ENCODE assay signal across 23 cellular contexts in genomic region chr14:90137807-90138206, GRCh38.
DNase-seq lines count a peak whose midpoint lies in the region; ATAC-seq and TF ChIP-seq lines count a peak whose summit lies in the region.
"Had no signal": no experiment of that assay in that cellular context is flagged by ENCODE, and none has a peak within 500 bp of the region (broad histone marks: within the 10 kb centered on the region; RNA-seq: fewer than 3 reads in every experiment).

No MANE protein-coding gene starts in this region.

- no TSS peak for BruUV-seq in PC-3 (replicated peaks; lab: Mats Ljungman, UMichigan)

- POLR2A ChIA-PET in SK-N-SH (lab: Yijun Ruan, JAX): no interaction called here
- POLR2A ChIA-PET in PC-3 (lab: Charles Lee; ENCODE audit: unreplicated experiment): no interaction called here

- H3K27me3 ChIP-seq in SK-N-SH (ENCODE audit: insufficient read depth) (no peaks in the 10 kb centered on the region), PC-3 (ENCODE audit: low read length) (no peaks in the 10 kb centered on the region), brain microvascular endothelial cell (replicated peaks) (no peaks in the 10 kb centered on the region), mesenchymal stem cell (ENCODE audit: control insufficient read depth in 1 of 2, insufficient read depth in 1 of 2, low read length in 2 of 2) (peaks cover 0 to 7% of the 10 kb centered on the region in 2 experiments)
- H3K27me3 ChIP-seq: MG63 had no signal

- H3K4me1 ChIP-seq in SK-N-SH (ENCODE audit: control insufficient read depth in 1 of 2, insufficient read depth in 2 of 2, low read depth in 1 of 2, low read length in 1 of 2) (peaks cover 0 to 6% of the 10 kb centered on the region in 2 experiments; a peak in 1 of 4 replicates), PC-3 (ENCODE audit: insufficient read depth, low read length) (peaks cover 29% of the 10 kb centered on the region), mesenchymal stem cell (ENCODE audit: control insufficient read depth, insufficient read depth, low read depth, low read length) (peaks cover 3% of the 10 kb centered on the region)

- H3K4me2 ChIP-seq in SK-N-SH (no peak overlapping the region), PC-3 (ENCODE audit: low read length) (no peak overlapping the region), mesenchymal stem cell (ENCODE audit: low read length, poor library complexity, severe bottlenecking) (no peak overlapping the region)
- H3K4me2 ChIP-seq: GM23338 had no signal

- H2AFZ ChIP-seq in SK-N-SH (ENCODE audit: low read depth): no peak overlapping the region
- no peak overlapping the region for H2AFZ ChIP-seq in PC-3 (ENCODE audit: low read length)
- no peak overlapping the region for H2AFZ ChIP-seq in mesenchymal stem cell (ENCODE audit: low read depth, low read length)
- H2AFZ ChIP-seq: GM23338 had no signal

- H3K23ac ChIP-seq in mesenchymal stem cell (ENCODE audit: low read length in 2 of 2): no peak overlapping the region

- CTCF ChIA-PET in SK-N-SH (lab: Yijun Ruan, JAX) (interaction anchor here (1.0 kb wide), 1 partner anchor 12 kb away, joined by 3 read pairs; no protein-coding TSS in a partner anchor), PC-3 (lab: Charles Lee) (no interaction called here)

- H4K20me1 ChIP-seq in SK-N-SH (ENCODE audit: insufficient read depth) (no peaks in the 10 kb centered on the region), PC-3 (ENCODE audit: low read length) (no peaks in the 10 kb centered on the region)

- H3K36me3 ChIP-seq in SK-N-SH (replicated peaks in 1 of 2; ENCODE audit: control insufficient read depth in 1 of 2, insufficient read depth in 2 of 2, low read length in 1 of 2): no peaks in the 10 kb centered on the region
- H3K36me3 ChIP-seq in PC-3 (ENCODE audit: low read depth, low read length): no peaks in the 10 kb centered on the region
- no peaks in the 10 kb centered on the region for H3K36me3 ChIP-seq in brain microvascular endothelial cell (replicated peaks)
- H3K36me3 ChIP-seq in mesenchymal stem cell (ENCODE audit: control insufficient read depth in 1 of 2, insufficient read depth in 2 of 2, low read depth in 1 of 2, low read length in 2 of 2): no peaks in the 10 kb centered on the region
- H3K36me3 ChIP-seq: MG63 had no signal

- no peaks in the 10 kb centered on the region for H3K79me1 ChIP-seq in mesenchymal stem cell (replicated peaks; ENCODE audit: low read length, poor library complexity, severe bottlenecking)

- ATAC-seq in SK-N-SH treated with all-trans-retinoic acid at 6 μM for 48 hours (no peak), PC-3 (no peak)
- ATAC-seq: GM23338 had no signal

- H3K9me3 ChIP-seq in SK-N-SH (no peaks in the 10 kb centered on the region), PC-3 (ENCODE audit: low read length) (no peaks in the 10 kb centered on the region), mesenchymal stem cell (ENCODE audit: control insufficient read depth, low read length) (no peaks in the 10 kb centered on the region)
- H3K9me3 ChIP-seq: MG63 had no signal

- H2BK120ac ChIP-seq in mesenchymal stem cell (ENCODE audit: low read depth, low read length): no peak overlapping the region

- no peak for DNase-seq in SK-N-SH
- DNase-seq in PC-3: peak; percentile 23
- DNase-seq in brain microvascular endothelial cell: peak; percentile 63
- DNase-seq in mesenchymal stem cell: peak; percentile 1
- no peak for DNase-seq in SHP77 treated with DMSO at 0.1 percent for 48 hours (lab: John Stamatoyannopoulos, UW)
- DNase-seq in NCI-H345 (lab: John Stamatoyannopoulos, UW): no peak
- no peak for DNase-seq in NCI-H146 (lab: John Stamatoyannopoulos, UW)
- DNase-seq: DMS79 treated with DMSO at 0.1 percent for 48 hours, GDM1, Karpas-422, MG63, NCI-H1092, NCI-H1436 treated with DMSO at 0.1 percent for 48 hours, NCI-H2029 treated with DMSO at 0.1 percent for 48 hours, NCI-H2171 treated with DMSO at 0.1 percent for 48 hours, NCI-H510A treated with DMSO at 0.1 percent for 48 hours, NCI-H82, OCI-M1, SW 1271 had no signal

- H4K8ac ChIP-seq in mesenchymal stem cell (ENCODE audit: low read length): no peak overlapping the region

- H3K27ac ChIP-seq in SK-N-SH (ENCODE audit: low read depth in 2 of 2, low read length in 1 of 2): no peak overlapping the region
- no peak overlapping the region for H3K27ac ChIP-seq in PC-3 (ENCODE audit: low read length)
- H3K27ac ChIP-seq in brain microvascular endothelial cell: no peak overlapping the region
- H3K27ac ChIP-seq in mesenchymal stem cell (ENCODE audit: low read length, poor library complexity, severe bottlenecking): no peak overlapping the region
- H3K27ac ChIP-seq: 22Rv1, RWPE1 had no signal

- H3K9ac ChIP-seq in SK-N-SH (no peak overlapping the region), PC-3 (ENCODE audit: low read length) (no peak overlapping the region), mesenchymal stem cell (ENCODE audit: low read length) (no peak overlapping the region)

- H2AK5ac ChIP-seq in mesenchymal stem cell (ENCODE audit: low read length, severe bottlenecking): no peak overlapping the region

- H3K9me2 ChIP-seq in SK-N-SH (no peaks in the 10 kb centered on the region), PC-3 (replicated peaks; ENCODE audit: low read length) (no peaks in the 10 kb centered on the region)

- no peak overlapping the region for H4K91ac ChIP-seq in mesenchymal stem cell (ENCODE audit: low read length)

- TF ChIP-seq CTCF in SK-N-SH (IDR thresholded peaks at IDR 0.05) (no peak), PC-3 (conservative IDR thresholded peaks at IDR 0.05; ENCODE audit: low read depth, low read length) (no peak), brain microvascular endothelial cell (IDR thresholded peaks at IDR 0.05; ENCODE audit: low read depth, low read length, missing control alignments) (no peak)

- H2BK12ac ChIP-seq in mesenchymal stem cell (ENCODE audit: low read length in 2 of 2): no peak overlapping the region

- TF ChIP-seq EP300 in SK-N-SH (IDR thresholded peaks at IDR 0.05; ENCODE audit: borderline replicate concordance in 1 of 2, low read depth in 1 of 2, low read length in 1 of 2): no peak

- H3K79me2 ChIP-seq in SK-N-SH (ENCODE audit: insufficient read depth) (no peaks in the 10 kb centered on the region), PC-3 (ENCODE audit: low read length) (no peaks in the 10 kb centered on the region)

- no peak overlapping the region for H3K18ac ChIP-seq in mesenchymal stem cell (ENCODE audit: low read depth in 1 of 2, low read length in 2 of 2)

- no peak overlapping the region for H3K14ac ChIP-seq in mesenchymal stem cell (ENCODE audit: low read length in 2 of 2)

- no peak overlapping the region for H2BK5ac ChIP-seq in mesenchymal stem cell (ENCODE audit: low read depth, low read length, poor library complexity, severe bottlenecking)

- intact Hi-C loops in PC-3 (cut with micrococcal nuclease): no loop called here

- whole genome bisulfite sequencing in SK-N-SH (ENCODE audit: low lambda C conversion rate): 18% methylated on average over 4 of the region's 4 CpGs
- 59% methylated on average over 4 of the region's 4 CpGs for WGBS in mesenchymal stem cell

- no peak overlapping the region for H3K4me3 ChIP-seq in SK-N-SH (ENCODE audit: low read depth in 2 of 2, low read length in 1 of 2)
- H3K4me3 ChIP-seq in PC-3 (ENCODE audit: low read length): no peak overlapping the region
- H3K4me3 ChIP-seq in brain microvascular endothelial cell (ENCODE audit: low read depth, low read length): no peak overlapping the region
- H3K4me3 ChIP-seq in mesenchymal stem cell (ENCODE audit: insufficient read depth in 1 of 2, low read depth in 1 of 2, low read length in 2 of 2): no peak overlapping the region
- H3K4me3 ChIP-seq: GM23338, MG63 had no signal

- H3K4ac ChIP-seq in mesenchymal stem cell (ENCODE audit: low read depth in 1 of 2, low read length in 2 of 2): no peak overlapping the region

- H2BK15ac ChIP-seq in mesenchymal stem cell (ENCODE audit: low read depth, poor library complexity, severe bottlenecking): no peak overlapping the region

- in situ Hi-C loops in brain microvascular endothelial cell (cut with HindIII; ENCODE audit: low pct_ligation_motif_present, low sequenced_read_pairs): no loop called here

- H3F3A ChIP-seq in SK-N-SH (replicated peaks; ENCODE audit: insufficient read depth) (no peaks in the 10 kb centered on the region), PC-3 (ENCODE audit: low read length, unreplicated experiment) (no peaks in the 10 kb centered on the region)

- no peak for TF ChIP-seq RAD21 in SK-N-SH (IDR thresholded peaks at IDR 0.05; ENCODE audit: low read length)

TF ChIP-seq in SK-N-SH treated with all-trans-retinoic acid at 6 μM for 48 hours, 23 proteins besides CTCF, POLR2A, EP300 and RAD21 (continues in another document):
- TF ChIP-seq ZNF8 (CRISPR knock-in tag; IDR thresholded peaks at IDR 0.05): no peak
- no peak for TF ChIP-seq PPARA (CRISPR knock-in tag; IDR thresholded peaks at IDR 0.05; ENCODE audit: borderline replicate concordance)
- TF ChIP-seq ISL1 (CRISPR knock-in tag; IDR thresholded peaks at IDR 0.05): peak; percentile 20; the same call in 1 of the 2 replicates
- no peak for TF ChIP-seq ZFP3 (CRISPR knock-in tag; IDR thresholded peaks at IDR 0.05)

TF ChIP-seq in SK-N-SH, 30 proteins besides CTCF, POLR2A, EP300 and RAD21 (continues in another document):
- TF ChIP-seq MXI1 (IDR thresholded peaks at IDR 0.05; ENCODE audit: low read depth, low read length): no peak
- TF ChIP-seq CHD2 (IDR thresholded peaks at IDR 0.05; ENCODE audit: low read length, partially characterized antibody): no peak
- no peak for TF ChIP-seq IRF3 (IDR thresholded peaks at IDR 0.05; ENCODE audit: low read depth, low read length)
- TF ChIP-seq FOXJ3 (CRISPR knock-in tag; IDR thresholded peaks at IDR 0.05): no peak
- TF ChIP-seq MEF2A (IDR thresholded peaks at IDR 0.05; ENCODE audit: borderline replicate concordance, low read depth): no peak

Comparison
In these comparisons a context has a peak if more than half of its experiments do, and no peak if none do; other contexts are left out.
1. DNase-seq: peak in PC-3 (single experiment), brain microvascular endothelial cell (single experiment) and mesenchymal stem cell (single experiment); none in SK-N-SH (single experiment), SHP77 treated with DMSO at 0.1 percent for 48 hours (single experiment), NCI-H345 (single experiment) and NCI-H146 (single experiment).